ENCODE assay signal across 1 cellular context in genomic region chr15:68276668-68277067, GRCh38.
TF ChIP-seq lines count a peak whose summit lies in the region.

No MANE protein-coding gene starts in this region.

TF ChIP-seq in GM12878, 131 proteins besides CTCF, POLR2A, EP300 and RAD21:
- TF ChIP-seq NKRF (conservative IDR thresholded peaks at IDR 0.05): no peak
- TF ChIP-seq, protein P1, sequence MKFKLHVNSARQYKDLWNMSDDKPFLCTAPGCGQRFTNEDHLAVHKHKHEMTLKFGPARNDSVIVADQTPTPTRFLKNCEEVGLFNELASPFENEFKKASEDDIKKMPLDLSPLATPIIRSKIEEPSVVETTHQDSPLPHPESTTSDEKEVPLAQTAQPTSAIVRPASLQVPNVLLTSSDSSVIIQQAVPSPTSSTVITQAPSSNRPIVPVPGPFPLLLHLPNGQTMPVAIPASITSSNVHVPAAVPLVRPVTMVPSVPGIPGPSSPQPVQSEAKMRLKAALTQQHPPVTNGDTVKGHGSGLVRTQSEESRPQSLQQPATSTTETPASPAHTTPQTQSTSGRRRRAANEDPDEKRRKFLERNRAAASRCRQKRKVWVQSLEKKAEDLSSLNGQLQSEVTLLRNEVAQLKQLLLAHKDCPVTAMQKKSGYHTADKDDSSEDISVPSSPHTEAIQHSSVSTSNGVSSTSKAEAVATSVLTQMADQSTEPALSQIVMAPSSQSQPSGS (IDR thresholded peaks at IDR 0.05; ENCODE audit: low read length): no peak
- no peak for TF ChIP-seq ATF7 (IDR thresholded peaks at IDR 0.05; ENCODE audit: low read depth)
- TF ChIP-seq BACH1 (IDR thresholded peaks at IDR 0.05; ENCODE audit: borderline replicate concordance): no peak
- TF ChIP-seq RELB (IDR thresholded peaks at IDR 0.05; ENCODE audit: low read depth): no peak
- TF ChIP-seq, protein P2, sequence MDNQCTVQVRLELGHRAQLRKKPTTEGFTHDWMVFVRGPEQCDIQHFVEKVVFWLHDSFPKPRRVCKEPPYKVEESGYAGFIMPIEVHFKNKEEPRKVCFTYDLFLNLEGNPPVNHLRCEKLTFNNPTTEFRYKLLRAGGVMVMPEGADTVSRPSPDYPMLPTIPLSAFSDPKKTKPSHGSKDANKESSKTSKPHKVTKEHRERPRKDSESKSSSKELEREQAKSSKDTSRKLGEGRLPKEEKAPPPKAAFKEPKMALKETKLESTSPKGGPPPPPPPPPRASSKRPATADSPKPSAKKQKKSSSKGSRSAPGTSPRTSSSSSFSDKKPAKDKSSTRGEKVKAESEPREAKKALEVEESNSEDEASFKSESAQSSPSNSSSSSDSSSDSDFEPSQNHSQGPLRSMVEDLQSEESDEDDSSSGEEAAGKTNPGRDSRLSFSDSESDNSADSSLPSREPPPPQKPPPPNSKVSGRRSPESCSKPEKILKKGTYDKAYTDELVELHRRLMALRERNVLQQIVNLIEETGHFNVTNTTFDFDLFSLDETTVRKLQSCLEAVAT (IDR thresholded peaks at IDR 0.05): no peak
